ENCODE assay signal across 1 cellular context in the genomic region with DNA sequence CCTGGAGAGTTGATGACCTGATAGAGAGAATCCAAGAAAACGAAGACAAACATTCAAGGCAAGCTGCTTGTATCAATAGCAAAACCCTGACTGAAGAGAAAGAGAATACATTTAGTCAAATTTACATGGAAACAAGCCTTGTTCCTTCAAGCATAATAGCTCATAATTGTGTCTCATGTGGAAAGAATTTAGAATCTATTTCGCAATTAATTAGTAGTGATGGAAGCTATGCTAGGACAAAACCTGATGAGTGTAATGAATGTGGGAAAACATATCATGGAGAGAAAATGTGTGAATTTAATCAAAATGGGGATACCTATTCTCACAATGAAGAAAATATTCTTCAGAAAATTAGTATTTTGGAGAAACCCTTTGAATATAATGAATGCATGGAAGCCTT.
TF ChIP-seq lines count a peak whose summit lies in the region.

No MANE protein-coding gene starts in this region.

TF ChIP-seq in GM23338, 12 proteins besides CTCF, POLR2A, EP300 and RAD21:
- TF ChIP-seq, protein P1, sequence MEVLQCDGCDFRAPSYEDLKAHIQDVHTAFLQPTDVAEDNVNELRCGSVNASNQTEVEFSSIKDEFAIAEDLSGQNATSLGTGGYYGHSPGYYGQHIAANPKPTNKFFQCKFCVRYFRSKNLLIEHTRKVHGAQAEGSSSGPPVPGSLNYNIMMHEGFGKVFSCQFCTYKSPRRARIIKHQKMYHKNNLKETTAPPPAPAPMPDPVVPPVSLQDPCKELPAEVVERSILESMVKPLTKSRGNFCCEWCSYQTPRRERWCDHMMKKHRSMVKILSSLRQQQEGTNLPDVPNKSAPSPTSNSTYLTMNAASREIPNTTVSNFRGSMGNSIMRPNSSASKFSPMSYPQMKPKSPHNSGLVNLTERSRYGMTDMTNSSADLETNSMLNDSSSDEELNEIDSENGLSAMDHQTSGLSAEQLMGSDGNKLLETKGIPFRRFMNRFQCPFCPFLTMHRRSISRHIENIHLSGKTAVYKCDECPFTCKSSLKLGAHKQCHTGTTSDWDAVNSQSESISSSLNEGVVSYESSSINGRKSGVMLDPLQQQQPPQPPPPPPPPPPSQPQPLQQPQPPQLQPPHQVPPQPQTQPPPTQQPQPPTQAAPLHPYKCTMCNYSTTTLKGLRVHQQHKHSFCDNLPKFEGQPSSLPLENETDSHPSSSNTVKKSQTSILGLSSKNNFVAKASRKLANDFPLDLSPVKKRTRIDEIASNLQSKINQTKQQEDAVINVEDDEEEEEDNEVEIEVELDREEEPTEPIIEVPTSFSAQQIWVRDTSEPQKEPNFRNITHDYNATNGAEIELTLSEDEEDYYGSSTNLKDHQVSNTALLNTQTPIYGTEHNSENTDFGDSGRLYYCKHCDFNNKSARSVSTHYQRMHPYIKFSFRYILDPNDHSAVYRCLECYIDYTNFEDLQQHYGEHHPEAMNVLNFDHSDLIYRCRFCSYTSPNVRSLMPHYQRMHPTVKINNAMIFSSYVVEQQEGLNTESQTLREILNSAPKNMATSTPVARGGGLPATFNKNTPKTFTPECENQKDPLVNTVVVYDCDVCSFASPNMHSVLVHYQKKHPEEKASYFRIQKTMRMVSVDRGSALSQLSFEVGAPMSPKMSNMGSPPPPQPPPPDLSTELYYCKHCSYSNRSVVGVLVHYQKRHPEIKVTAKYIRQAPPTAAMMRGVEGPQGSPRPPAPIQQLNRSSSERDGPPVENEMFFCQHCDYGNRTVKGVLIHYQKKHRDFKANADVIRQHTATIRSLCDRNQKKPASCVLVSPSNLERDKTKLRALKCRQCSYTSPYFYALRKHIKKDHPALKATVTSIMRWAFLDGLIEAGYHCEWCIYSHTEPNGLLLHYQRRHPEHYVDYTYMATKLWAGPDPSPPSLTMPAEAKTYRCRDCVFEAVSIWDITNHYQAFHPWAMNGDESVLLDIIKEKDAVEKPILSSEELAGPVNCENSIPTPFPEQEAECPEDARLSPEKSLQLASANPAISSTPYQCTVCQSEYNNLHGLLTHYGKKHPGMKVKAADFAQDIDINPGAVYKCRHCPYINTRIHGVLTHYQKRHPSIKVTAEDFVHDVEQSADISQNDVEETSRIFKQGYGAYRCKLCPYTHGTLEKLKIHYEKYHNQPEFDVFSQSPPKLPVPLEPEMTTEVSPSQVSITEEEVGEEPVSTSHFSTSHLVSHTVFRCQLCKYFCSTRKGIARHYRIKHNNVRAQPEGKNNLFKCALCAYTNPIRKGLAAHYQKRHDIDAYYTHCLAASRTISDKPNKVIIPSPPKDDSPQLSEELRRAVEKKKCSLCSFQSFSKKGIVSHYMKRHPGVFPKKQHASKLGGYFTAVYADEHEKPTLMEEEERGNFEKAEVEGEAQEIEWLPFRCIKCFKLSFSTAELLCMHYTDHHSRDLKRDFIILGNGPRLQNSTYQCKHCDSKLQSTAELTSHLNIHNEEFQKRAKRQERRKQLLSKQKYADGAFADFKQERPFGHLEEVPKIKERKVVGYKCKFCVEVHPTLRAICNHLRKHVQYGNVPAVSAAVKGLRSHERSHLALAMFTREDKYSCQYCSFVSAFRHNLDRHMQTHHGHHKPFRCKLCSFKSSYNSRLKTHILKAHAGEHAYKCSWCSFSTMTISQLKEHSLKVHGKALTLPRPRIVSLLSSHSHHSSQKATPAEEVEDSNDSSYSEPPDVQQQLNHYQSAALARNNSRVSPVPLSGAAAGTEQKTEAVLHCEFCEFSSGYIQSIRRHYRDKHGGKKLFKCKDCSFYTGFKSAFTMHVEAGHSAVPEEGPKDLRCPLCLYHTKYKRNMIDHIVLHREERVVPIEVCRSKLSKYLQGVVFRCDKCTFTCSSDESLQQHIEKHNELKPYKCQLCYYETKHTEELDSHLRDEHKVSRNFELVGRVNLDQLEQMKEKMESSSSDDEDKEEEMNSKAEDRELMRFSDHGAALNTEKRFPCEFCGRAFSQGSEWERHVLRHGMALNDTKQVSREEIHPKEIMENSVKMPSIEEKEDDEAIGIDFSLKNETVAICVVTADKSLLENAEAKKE (CRISPR knock-in tag; IDR thresholded peaks at IDR 0.05): no peak
- no peak for TF ChIP-seq JUNB (IDR thresholded peaks at IDR 0.05; ENCODE audit: unreplicated experiment)
